ENCODE assay signal across 16 cellular contexts in the genomic region with DNA sequence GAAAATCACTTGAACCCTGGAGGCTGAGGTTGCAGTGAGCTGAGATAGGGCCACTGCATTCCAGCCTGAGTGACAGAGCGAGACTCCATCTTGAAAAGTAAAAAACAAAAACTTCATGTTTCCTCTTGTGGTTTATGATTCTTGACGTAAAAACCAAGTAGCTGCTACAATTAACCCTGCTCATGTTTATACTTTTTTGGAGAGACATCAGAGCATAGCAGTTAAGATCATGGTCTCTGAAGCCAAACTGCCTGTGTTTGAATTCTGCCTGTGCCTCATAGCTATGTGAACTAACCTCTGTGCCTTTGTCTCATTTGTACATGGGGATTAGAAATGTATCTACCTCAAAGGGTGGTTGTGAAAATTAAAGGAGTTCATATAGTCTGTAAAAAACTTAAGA. TPM values are rescaled to one million over a fixed set of nuclear protein-coding genes. Genes with fewer than 3 reads are reported as not detected.
"Had no signal": no experiment of that assay in that cellular context is flagged by ENCODE, and none has a peak within 500 bp of the region (broad histone marks: within the 10 kb centered on the region; RNA-seq: fewer than 3 reads in every experiment).

No MANE protein-coding gene starts in this region.

- H3K4me3 ChIP-seq: hepatocyte, left ventricle myocardium inferior, sigmoid colon, spleen had no signal

- H3K27me3 ChIP-seq: hepatocyte, sigmoid colon, spleen had no signal

- H3K4me1 ChIP-seq: left ventricle myocardium inferior, sigmoid colon, spleen had no signal

- H3K27ac Mint-ChIP-seq: activated B cell treated with CpG ODN at 0.5 μM for 24 hours; stimulated activated naive CD8-positive, alpha-beta T cell treated with anti-CD3 and anti-CD28 coated beads, Interleukin-15, amount 100 ng/mL, for 72 hours; type B pancreatic cell had no signal

- H3K27ac ChIP-seq: hepatocyte, left ventricle myocardium inferior, sigmoid colon, spleen had no signal

- H3K27me3 Mint-ChIP-seq: activated B cell treated with CpG ODN at 0.5 μM for 24 hours; stimulated activated naive CD8-positive, alpha-beta T cell treated with anti-CD3 and anti-CD28 coated beads, Interleukin-15, amount 100 ng/mL, for 72 hours; type B pancreatic cell had no signal

- H3K4me3 Mint-ChIP-seq: activated B cell treated with CpG ODN at 0.5 μM for 24 hours; stimulated activated naive CD8-positive, alpha-beta T cell treated with anti-CD3 and anti-CD28 coated beads, Interleukin-15, amount 100 ng/mL, for 72 hours; type B pancreatic cell had no signal

- DNase-seq: activated B cell treated with CpG ODN at 0.5 μM for 24 hours; activated CD4-positive, alpha-beta T cell treated with anti-CD3 and anti-CD28 coated beads, Interleukin-2, amount 50 U/mL, for 1 hour; activated gamma-delta T cell treated with Interleukin-2 at 50 U/mL for 16 hours; amniotic stem cell; kidney; left ventricle myocardium inferior; sigmoid colon; spleen; stimulated activated naive CD8-positive, alpha-beta T cell treated with anti-CD3 and anti-CD28 coated beads, Interleukin-15, amount 100 ng/mL, for 72 hours had no signal

- H3K9me3 ChIP-seq: sigmoid colon, spleen had no signal

- ATAC-seq: esophagus mucosa; stimulated activated naive CD8-positive, alpha-beta T cell treated with anti-CD3 and anti-CD28 coated beads, Interleukin-15, amount 100 ng/mL, for 72 hours had no signal

- H3K9me3 Mint-ChIP-seq: activated B cell treated with CpG ODN at 0.5 μM for 24 hours had no signal

RNA-seq across cellular contexts. Expression of a gene that starts 53.3 kb away (rescaled TPM):
- total RNA-seq: esophagus mucosa, hepatocyte, kidney, left ventricle myocardium inferior, mucosa of gallbladder, osteoblast, pulmonary artery endothelial cell, spleen, temporal lobe had no signal
- polyA plus RNA-seq: sigmoid colon had no signal
